1 cellular context compared by ENCODE assay signal in genomic region chr1:81547912-81548303, GRCh38.
TF ChIP-seq lines count a peak whose summit lies in the region.

No MANE protein-coding gene starts in this region.

TF ChIP-seq in GM23338, 12 proteins besides CTCF, POLR2A, EP300 and RAD21 (continued from another document):
- TF ChIP-seq ZNF462 (CRISPR knock-in tag; IDR thresholded peaks at IDR 0.05): no peak
